ENCODE assay signal across 12 cellular contexts in genomic region chr9:109164040-109164439, GRCh38.
DNase-seq lines count a peak whose midpoint lies in the region; ATAC-seq and TF ChIP-seq lines count a peak whose summit lies in the region.
"Had no signal": no experiment of that assay in that cellular context is flagged by ENCODE, and none has a peak within 500 bp of the region (broad histone marks: within the 10 kb centered on the region; RNA-seq: fewer than 3 reads in every experiment).

No MANE protein-coding gene starts in this region.

- ATAC-seq in GM18907 (IDR thresholded peaks at IDR 0.05; ENCODE audit: unreplicated experiment) (peak; percentile 91), HG02870 (IDR thresholded peaks at IDR 0.05; ENCODE audit: unreplicated experiment) (peak; percentile 59)
- ATAC-seq: left lobe of liver had no signal

- H3K9me3 Mint-ChIP-seq in nephron = peaks cover 6% of the 10 kb centered on the region

- H3K27ac Mint-ChIP-seq in nephron = no peak overlapping the region

- H3K4me1 Mint-ChIP-seq in nephron = no peaks in the 10 kb centered on the region

- peak overlapping the region; percentile 14 to 49 (median 22) for H3K4me3 Mint-ChIP-seq in nephron

- peaks cover 45% of the 10 kb centered on the region for H3K27me3 Mint-ChIP-seq in nephron (ENCODE audit: low read depth)

- peak; percentile 47 for DNase-seq in NAMALWA (ENCODE audit: low spot score)
- DNase-seq in NCI-H524 treated with DMSO at 0.1 percent for 48 hours (lab: John Stamatoyannopoulos, UW) = no peak
- DNase-seq in COLO668 (lab: John Stamatoyannopoulos, UW; ENCODE audit: unreplicated experiment) = no peak
- no peak for DNase-seq in GM19240 (ENCODE audit: insufficient read length, low spot score)
- DNase-seq: GDM1, MM.1S, NCI-H2171 treated with DMSO at 0.1 percent for 48 hours had no signal

- no peak for TF ChIP-seq CTCF in nephron (IDR thresholded peaks at IDR 0.05; ENCODE audit: unreplicated experiment in 3 of 3)

- no peaks in the 10 kb centered on the region for H3K36me3 Mint-ChIP-seq in nephron (ENCODE audit: low read depth)
- H3K36me3 Mint-ChIP-seq: CD14-positive monocyte had no signal
